Comparison of ENCODE assay signal across 9 cellular contexts in genomic region chr16:85369741-85370528, GRCh38.
DNase-seq lines count a peak whose midpoint lies in the region; ATAC-seq and TF ChIP-seq lines count a peak whose summit lies in the region.
"Had no signal": no experiment of that assay in that cellular context is flagged by ENCODE, and none has a peak within 500 bp of the region (broad histone marks: within the 10 kb centered on the region; RNA-seq: fewer than 3 reads in every experiment).

No MANE protein-coding gene starts in this region.

- no peaks in the 10 kb centered on the region for H3K36me3 Mint-ChIP-seq in CD14-positive monocyte
- no peaks in the 10 kb centered on the region for H3K36me3 Mint-ChIP-seq in activated B cell treated with CpG ODN at 0.5 μM for 24 hours (ENCODE audit: low read depth)
- H3K36me3 Mint-ChIP-seq: IgD-negative memory B cell had no signal

- peaks cover 11% of the 10 kb centered on the region for H3K4me1 Mint-ChIP-seq in CD14-positive monocyte
- no peaks in the 10 kb centered on the region for H3K4me1 Mint-ChIP-seq in activated B cell treated with CpG ODN at 0.5 μM for 24 hours

- H3K4me3 Mint-ChIP-seq in CD14-positive monocyte: no peak overlapping the region
- no peak overlapping the region for H3K4me3 Mint-ChIP-seq in activated B cell treated with CpG ODN at 0.5 μM for 24 hours
- H3K4me3 Mint-ChIP-seq: IgD-negative memory B cell had no signal

- ATAC-seq in activated B cell treated with CpG ODN at 0.5 μM for 24 hours (ENCODE audit: low read depth) (peak; percentile 40), HG03159 (IDR thresholded peaks at IDR 0.05; ENCODE audit: unreplicated experiment) (no peak), GM19023 (IDR thresholded peaks at IDR 0.05; ENCODE audit: unreplicated experiment) (no peak)

- no peak for DNase-seq in CD14-positive monocyte (ENCODE audit: low spot score)
- DNase-seq in HFF-Myc (ENCODE audit: extremely low read depth, low read depth): no peak
- peak; percentile 54 for DNase-seq in activated B cell treated with CpG ODN at 0.5 μM for 24 hours
- DNase-seq in cerebellar cortex (ENCODE audit: low spot score): peak; percentile 45
- DNase-seq in lung microvascular endothelial cell (ENCODE audit: low read depth in 2 of 2): peak; percentile 21 to 47
- peak; percentile 20 to 24 for DNase-seq in stimulated activated CD8-positive, alpha-beta memory T cell treated with anti-CD3 and anti-CD28 coated beads, Interleukin-7, amount 100 ng/mL, for 48 hours (ENCODE audit: extremely low read depth in 1 of 2, low read depth in 1 of 2)

- intact Hi-C loops in CD14-positive monocyte (cut with micrococcal nuclease) (no loop called here), activated B cell treated with CpG ODN at 0.5 μM for 24 hours (cut with micrococcal nuclease) (loop anchor here (1.0 kb wide), 1 partner anchor 240 kb away; no protein-coding TSS in a partner anchor)

- H3K4me3 ChIP-seq in HFF-Myc (replicated peaks; ENCODE audit: low read depth, low read length): no peak overlapping the region

- H3K9me3 Mint-ChIP-seq in CD14-positive monocyte (no peaks in the 10 kb centered on the region), activated B cell treated with CpG ODN at 0.5 μM for 24 hours (no peaks in the 10 kb centered on the region)
- H3K9me3 Mint-ChIP-seq: IgD-negative memory B cell had no signal

- POLR2A ChIA-PET in activated B cell treated with CpG ODN at 0.5 μM for 24 hours (lab: Charles Lee): no interaction called here

- TF ChIP-seq CTCF in CD14-positive monocyte (IDR thresholded peaks at IDR 0.05) (peak; percentile 92), HFF-Myc (IDR thresholded peaks at IDR 0.05; ENCODE audit: low read depth, low read length, missing control alignments) (peak; percentile 72), activated B cell treated with CpG ODN at 0.5 μM for 24 hours (IDR thresholded peaks at IDR 0.05) (no peak)

- H3K27me3 Mint-ChIP-seq in CD14-positive monocyte (ENCODE audit: low read depth in 3 of 3): peaks cover 2 to 10% (median 4%) of the 10 kb centered on the region in 3 donors
- H3K27me3 Mint-ChIP-seq in activated B cell treated with CpG ODN at 0.5 μM for 24 hours: peaks cover 5% of the 10 kb centered on the region

- H3K27ac Mint-ChIP-seq in CD14-positive monocyte (no peak overlapping the region), activated B cell treated with CpG ODN at 0.5 μM for 24 hours (no peak overlapping the region)

- CTCF ChIA-PET in activated B cell treated with CpG ODN at 0.5 μM for 24 hours (lab: Charles Lee): interaction anchor here (1.0 to 2.1 kb wide), 2 partner anchors 66 to 240 kb away, joined by 3 to 8 read pairs; no protein-coding TSS in a partner anchor

Comparison
In these comparisons a context has a peak if more than half of its experiments do, and no peak if none do; other contexts are left out.
1. DNase-seq: peak in activated B cell treated with CpG ODN at 0.5 μM for 24 hours (single experiment), cerebellar cortex (single experiment), lung microvascular endothelial cell (2 of 2) and stimulated activated CD8-positive, alpha-beta memory T cell treated with anti-CD3 and anti-CD28 coated beads, Interleukin-7, amount 100 ng/mL, for 48 hours (2 of 2); none in CD14-positive monocyte (single experiment) and HFF-Myc (single experiment).